8 cellular contexts compared by ENCODE assay signal in genomic region chr2:9951272-9951521, GRCh38. TPM values are rescaled to one million over a fixed set of nuclear protein-coding genes. Genes with fewer than 3 reads are reported as not detected.
DNase-seq lines count a peak whose midpoint lies in the region; ATAC-seq and TF ChIP-seq lines count a peak whose summit lies in the region.

No MANE protein-coding gene starts in this region.

- 0 to 1% methylated on average over 9 to 47 of the region's 47 CpGs for WGBS in aorta, 2 donors

- no peak overlapping the region for H3K27ac Mint-ChIP-seq in stimulated activated naive CD8-positive, alpha-beta T cell treated with anti-CD3 and anti-CD28 coated beads, Interleukin-15, amount 100 ng/mL, for 72 hours
- H3K27ac Mint-ChIP-seq in brain (no peak overlapping the region), mesothelial cell of epicardium (no peak overlapping the region)

- DNase-seq in stimulated activated naive CD8-positive, alpha-beta T cell treated with anti-CD3 and anti-CD28 coated beads, Interleukin-15, amount 100 ng/mL, for 72 hours = no peak
- DNase-seq in stimulated activated naive CD8-positive, alpha-beta T cell treated with anti-CD3 and anti-CD28 coated beads, Interleukin-15, Interleukin-2, amounts not matched to agents 100 U/mL and 50 U/mL, for 24 hours = no peak
- DNase-seq in mesothelial cell of epicardium (ENCODE audit: low spot score in 2 of 2, unreplicated experiment in 2 of 2) (no peak), aorta (no peak), HK-2 (ENCODE audit: unreplicated experiment) (no peak), GM19238 (ENCODE audit: insufficient read length, low spot score) (no peak), SIG-M5 treated with dmso at 0.1 percent for 504 hours (lab: John Stamatoyannopoulos, UW; ENCODE audit: unreplicated experiment) (no peak)

- peaks cover 69% of the 10 kb centered on the region for H3K27me3 Mint-ChIP-seq in stimulated activated naive CD8-positive, alpha-beta T cell treated with anti-CD3 and anti-CD28 coated beads, Interleukin-15, amount 100 ng/mL, for 72 hours
- peaks cover 44% of the 10 kb centered on the region for H3K27me3 Mint-ChIP-seq in brain
- H3K27me3 Mint-ChIP-seq in mesothelial cell of epicardium (ENCODE audit: low read depth) = peaks cover 42% of the 10 kb centered on the region

- intact Hi-C loops in aorta (cut with DNase I) = loop anchor here in 1 of 2 donors (5.0 kb wide), 1 partner anchor 109 kb away; the partner anchor contains the start of gene TAF1B

- no peaks in the 10 kb centered on the region for H3K9me3 Mint-ChIP-seq in stimulated activated naive CD8-positive, alpha-beta T cell treated with anti-CD3 and anti-CD28 coated beads, Interleukin-15, amount 100 ng/mL, for 72 hours
- H3K9me3 Mint-ChIP-seq in brain (peaks cover 0 to 3% (median 0%) of the 10 kb centered on the region in 5 experiments), mesothelial cell of epicardium (no peaks in the 10 kb centered on the region)

- H3K27ac ChIP-seq in aorta (ENCODE audit: low read depth in 1 of 2, low read length in 2 of 2) = no peak overlapping the region

- no peaks in the 10 kb centered on the region for H3K4me1 ChIP-seq in aorta (ENCODE audit: control insufficient read depth in 1 of 2, insufficient read depth in 2 of 2, low read length in 2 of 2)

- H3K4me1 Mint-ChIP-seq in stimulated activated naive CD8-positive, alpha-beta T cell treated with anti-CD3 and anti-CD28 coated beads, Interleukin-15, amount 100 ng/mL, for 72 hours = peaks cover 6% of the 10 kb centered on the region
- H3K4me1 Mint-ChIP-seq in brain (peaks cover 37% of the 10 kb centered on the region), mesothelial cell of epicardium (peaks cover 28% of the 10 kb centered on the region)

- ATAC-seq in stimulated activated naive CD8-positive, alpha-beta T cell treated with anti-CD3 and anti-CD28 coated beads, Interleukin-15, amount 100 ng/mL, for 72 hours = no peak
- ATAC-seq in stimulated activated naive CD8-positive, alpha-beta T cell treated with anti-CD3 and anti-CD28 coated beads, Interleukin-15, Interleukin-2, amounts not matched to agents 100 U/mL and 50 U/mL, for 24 hours = no peak
- ATAC-seq in aorta (ENCODE audit: low FRiP score) = no peak

- H3K4me3 Mint-ChIP-seq in stimulated activated naive CD8-positive, alpha-beta T cell treated with anti-CD3 and anti-CD28 coated beads, Interleukin-15, amount 100 ng/mL, for 72 hours = peak overlapping the region; percentile 85 to 90
- peak overlapping the region in 4 of 5 experiments; percentile 74 to 87 (median 79) for H3K4me3 Mint-ChIP-seq in brain
- peak overlapping the region; percentile 68 for H3K4me3 Mint-ChIP-seq in mesothelial cell of epicardium

- H3K36me3 ChIP-seq in aorta (ENCODE audit: control insufficient read depth in 1 of 2, insufficient read depth in 2 of 2, low read length in 1 of 2) = no peaks in the 10 kb centered on the region

- H3K36me3 Mint-ChIP-seq in brain = no peaks in the 10 kb centered on the region
- H3K36me3 Mint-ChIP-seq in mesothelial cell of epicardium = no peaks in the 10 kb centered on the region

- no peaks in the 10 kb centered on the region for H3K27me3 ChIP-seq in aorta (ENCODE audit: control insufficient read depth in 1 of 2, insufficient read depth in 2 of 2, low read length in 1 of 2)

- H3K4me3 ChIP-seq in aorta (ENCODE audit: low read length in 2 of 2) = peak overlapping the region; percentile 62 to 86

- TF ChIP-seq CTCF in brain (conservative IDR thresholded peaks at IDR 0.05) (no peak), mesothelial cell of epicardium (IDR thresholded peaks at IDR 0.05; ENCODE audit: unreplicated experiment) (no peak)

- no peaks in the 10 kb centered on the region for H3K9me3 ChIP-seq in aorta (ENCODE audit: control insufficient read depth, low read length)

RNA-seq across cellular contexts. Expression of gene GRHL1, which starts 0.3 kb away (rescaled TPM):
- 1.0 TPM for polyA plus RNA-seq in brain (ENCODE audit: insufficient read depth, low read depth, low replicate concordance)
- total RNA-seq in mesothelial cell of epicardium = 8.2 to 10.4 TPM (median 9.7 TPM) in 3 replicates
- total RNA-seq in aorta = 1 to 10 TPM; 1.6 to 2.5 TPM
- polyA plus RNA-seq in aorta = under 1 TPM; 0.15 to 0.25 TPM
